ENCODE assay signal across 18 cellular contexts in the genomic region with DNA sequence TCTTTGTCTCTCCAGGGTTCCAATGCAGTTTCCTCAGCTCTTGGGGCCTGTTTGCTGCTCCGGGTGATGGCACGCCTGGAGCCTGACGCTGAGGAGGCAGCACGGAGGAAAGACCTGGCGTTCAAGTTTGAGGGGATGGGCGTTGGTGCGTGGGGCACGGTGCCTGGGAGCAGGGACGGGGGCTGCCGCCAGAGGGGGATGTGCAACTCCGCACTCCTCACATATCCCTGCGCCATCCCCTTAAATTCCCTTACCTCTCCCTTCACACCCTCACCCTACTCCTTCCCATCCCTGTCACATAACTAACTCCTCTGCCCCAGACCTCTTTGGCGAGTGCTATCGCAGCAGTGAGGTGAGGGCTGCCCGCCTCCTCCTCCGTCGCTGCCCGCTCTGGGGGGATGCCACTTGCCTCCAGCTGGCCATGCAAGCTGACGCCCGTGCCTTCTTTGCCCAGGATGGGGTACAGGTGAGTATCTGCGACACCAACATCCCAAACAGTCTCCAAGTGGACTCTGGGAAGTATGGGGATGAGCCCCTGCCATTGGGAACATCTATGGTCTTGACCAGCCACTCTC. TPM values are rescaled to one million over a fixed set of nuclear protein-coding genes. Genes with fewer than 3 reads are reported as not detected.
DNase-seq lines count a peak whose midpoint lies in the region; ATAC-seq and TF ChIP-seq lines count a peak whose summit lies in the region.
"Had no signal": no experiment of that assay in that cellular context is flagged by ENCODE, and none has a peak within 500 bp of the region (broad histone marks: within the 10 kb centered on the region; RNA-seq: fewer than 3 reads in every experiment).

No MANE protein-coding gene starts in this region.

- no peak overlapping the region for H4K8ac ChIP-seq in mesendoderm (ENCODE audit: low read depth, low read length)

- peaks cover 5% of the 10 kb centered on the region for H3K9me3 Mint-ChIP-seq in endodermal cell

- H3K4me1 Mint-ChIP-seq in endodermal cell: peaks cover 4% of the 10 kb centered on the region

- ATAC-seq in Right ventricle myocardium inferior: no peak
- ATAC-seq in upper lobe of right lung: peak; percentile 12
- ATAC-seq: HCT116 had no signal

- H3K27ac ChIP-seq in left ventricle myocardium inferior (replicated peaks) (peak overlapping the region; percentile 75), endodermal cell (ENCODE audit: low read depth, low read length) (no peak overlapping the region), mesendoderm (ENCODE audit: low read depth, low read length) (no peak overlapping the region), upper lobe of right lung (peak overlapping the region; percentile 45)
- H3K27ac ChIP-seq: C4-2B, RWPE1, SJCRH30 had no signal

- no peaks in the 10 kb centered on the region for H3K79me2 ChIP-seq in mesendoderm (ENCODE audit: control insufficient read depth, insufficient read depth, low read length)

- no peak overlapping the region for H3K23ac ChIP-seq in mesendoderm (ENCODE audit: low read length)

- DNase-seq in left ventricle myocardium inferior (no peak), Right ventricle myocardium inferior (ENCODE audit: missing footprints) (no peak), endodermal cell (peak; percentile 64), mesendoderm (no peak), upper lobe of right lung (peak; percentile 59), NCI-H2196 treated with DMSO at 0.1 percent for 48 hours (lab: John Stamatoyannopoulos, UW; ENCODE audit: unreplicated experiment) (no peak), NCI-H748 treated with DMSO at 0.1 percent for 48 hours (lab: John Stamatoyannopoulos, UW) (no peak), epidermal melanocyte (ENCODE audit: insufficient read length, low spot score) (no peak)
- DNase-seq: GDM1, NCI-H1436, NCI-H2029, NCI-H2171, NCI-H446 treated with DMSO at 0.1 percent for 48 hours, SJCRH30 had no signal

- H3K36me3 ChIP-seq in left ventricle myocardium inferior (peaks cover 98% of the 10 kb centered on the region), endodermal cell (ENCODE audit: control insufficient read depth, insufficient read depth, low read length) (peaks cover 38% of the 10 kb centered on the region), mesendoderm (ENCODE audit: control insufficient read depth, insufficient read depth, low read length) (no peaks in the 10 kb centered on the region), upper lobe of right lung (peaks cover 37% of the 10 kb centered on the region)
- H3K36me3 ChIP-seq: SJCRH30 had no signal

- H2AK5ac ChIP-seq in mesendoderm (ENCODE audit: low read length): no peak overlapping the region

- no peak for TF ChIP-seq CTCF in left ventricle myocardium inferior (IDR thresholded peaks at IDR 0.05; ENCODE audit: borderline replicate concordance)
- TF ChIP-seq CTCF in endodermal cell (conservative IDR thresholded peaks at IDR 0.05): peak; percentile 63
- no peak for TF ChIP-seq CTCF in upper lobe of right lung (IDR thresholded peaks at IDR 0.05)

- no peak overlapping the region for H3K18ac ChIP-seq in mesendoderm (ENCODE audit: low read length)

- peak overlapping the region; percentile 15 for H3K56ac ChIP-seq in mesendoderm (ENCODE audit: low read length)

- H3K9ac ChIP-seq in endodermal cell (ENCODE audit: extremely low read depth, low read length, poor library complexity, severe bottlenecking): no peak overlapping the region
- H3K9ac ChIP-seq in mesendoderm (ENCODE audit: low read length): no peak overlapping the region

- H3K4me2 ChIP-seq in mesendoderm (ENCODE audit: low read length): no peak overlapping the region

- H3K27me3 Mint-ChIP-seq in endodermal cell (ENCODE audit: insufficient read depth): peaks cover 5% of the 10 kb centered on the region

- H3K27me3 ChIP-seq in left ventricle myocardium inferior (ENCODE audit: low read depth) (no peaks in the 10 kb centered on the region), endodermal cell (ENCODE audit: control insufficient read depth, insufficient read depth, low read length, poor library complexity, severe bottlenecking) (no peaks in the 10 kb centered on the region), mesendoderm (ENCODE audit: insufficient read depth, low read length, poor library complexity) (no peaks in the 10 kb centered on the region), upper lobe of right lung (no peaks in the 10 kb centered on the region)
- H3K27me3 ChIP-seq: SJCRH30 had no signal

- no peak overlapping the region for H2BK120ac ChIP-seq in mesendoderm (ENCODE audit: low read depth, low read length)

- intact Hi-C loops in left ventricle myocardium inferior (cut with micrococcal nuclease) (no loop called here), Right ventricle myocardium inferior (cut with DNase I) (no loop called here), upper lobe of right lung (cut with DNase I) (no loop called here)

- H2BK5ac ChIP-seq in mesendoderm (ENCODE audit: low read length): no peak overlapping the region

- no peak overlapping the region for H4K5ac ChIP-seq in mesendoderm (ENCODE audit: low read length)

- no peak overlapping the region for H3K4me3 ChIP-seq in left ventricle myocardium inferior
- H3K4me3 ChIP-seq in endodermal cell (ENCODE audit: low read length): no peak overlapping the region
- no peak overlapping the region for H3K4me3 ChIP-seq in mesendoderm (ENCODE audit: low read length)
- H3K4me3 ChIP-seq in upper lobe of right lung: no peak overlapping the region
- H3K4me3 ChIP-seq: SJCRH30 had no signal

- no peaks in the 10 kb centered on the region for H3K79me1 ChIP-seq in mesendoderm (ENCODE audit: low read length)

- peaks cover 11% of the 10 kb centered on the region for H3K9me3 ChIP-seq in left ventricle myocardium inferior (replicated peaks)
- H3K9me3 ChIP-seq in endodermal cell (ENCODE audit: control insufficient read depth, low read length): peaks cover 8% of the 10 kb centered on the region
- H3K9me3 ChIP-seq in upper lobe of right lung: no peaks in the 10 kb centered on the region
- H3K9me3 ChIP-seq: SJCRH30 had no signal

- peaks cover 56% of the 10 kb centered on the region for H3K36me3 Mint-ChIP-seq in endodermal cell (ENCODE audit: low read depth)

- 94 to 96% methylated on average over 18 to 21 of the region's 21 CpGs for WGBS in endodermal cell (ENCODE audit: insufficient coverage in 1 of 2, insufficient read length in 1 of 2), 2 experiments
- no CpG with 5 or more reads among the region's 21 CpGs for WGBS in mesendoderm (ENCODE audit: extremely low coverage, insufficient coverage, low lambda C conversion rate)

- no peak overlapping the region for H3K4ac ChIP-seq in mesendoderm (ENCODE audit: low read depth, low read length)

- no peak overlapping the region for H2BK15ac ChIP-seq in mesendoderm (replicated peaks; ENCODE audit: low read depth)

- no peak overlapping the region for H3K4me3 Mint-ChIP-seq in endodermal cell

- no peak overlapping the region for H3K27ac Mint-ChIP-seq in endodermal cell

- H3K4me1 ChIP-seq in left ventricle myocardium inferior: peaks cover 17% of the 10 kb centered on the region
- H3K4me1 ChIP-seq in endodermal cell (ENCODE audit: control insufficient read depth, insufficient read depth, low read length): no peaks in the 10 kb centered on the region
- H3K4me1 ChIP-seq in mesendoderm (ENCODE audit: control insufficient read depth, low read depth, low read length): no peaks in the 10 kb centered on the region
- peaks cover 7% of the 10 kb centered on the region for H3K4me1 ChIP-seq in upper lobe of right lung
- H3K4me1 ChIP-seq: SJCRH30 had no signal

RNA-seq across cellular contexts. Expression of gene TRPM4, which starts 31.1 kb away (rescaled TPM):
- total RNA-seq in left ventricle myocardium inferior (31.5 TPM), Right ventricle myocardium inferior (28.5 TPM), endodermal cell (10 to 100 TPM; 22.0 to 33.3 TPM), upper lobe of right lung (44.3 TPM)
- polyA plus RNA-seq in endodermal cell (2013, experiment 1 of 2): 16.5 TPM
- polyA plus RNA-seq in endodermal cell (2013, experiment 2 of 2): 13.7 TPM
- polyA plus RNA-seq in mesendoderm (2013, experiment 1 of 2): 3.4 TPM
- polyA plus RNA-seq in mesendoderm (2013, experiment 2 of 2): 2.9 TPM

RNA-seq across cellular contexts. Expression of gene HRC, which starts 33.5 kb away (rescaled TPM):
- 1,040 TPM for total RNA-seq in left ventricle myocardium inferior
- total RNA-seq in Right ventricle myocardium inferior: 843 TPM
- total RNA-seq in endodermal cell: 1 to 10 TPM in 1 of 2 donors, under 1 TPM in 1; 0.57 to 3.9 TPM
- polyA plus RNA-seq in endodermal cell (2013, experiment 1 of 2): 5.1 TPM
- 3.8 TPM for polyA plus RNA-seq in endodermal cell (2013, experiment 2 of 2)
- polyA plus RNA-seq in mesendoderm (2013, experiment 1 of 2): 0.88 TPM
- polyA plus RNA-seq in mesendoderm (2013, experiment 2 of 2): 0.74 TPM
- total RNA-seq in upper lobe of right lung: 2.2 TPM
- total RNA-seq: A673 had no signal

Comparison
In these comparisons a context has a peak if more than half of its experiments do, and no peak if none do; other contexts are left out.
1. DNase-seq: peak in endodermal cell (single experiment) and upper lobe of right lung (single experiment); none in left ventricle myocardium inferior (single experiment), Right ventricle myocardium inferior (single experiment), mesendoderm (single experiment), NCI-H2196 treated with DMSO at 0.1 percent for 48 hours (single experiment), NCI-H748 treated with DMSO at 0.1 percent for 48 hours (single experiment) and epidermal melanocyte (single experiment).
2. H3K27ac ChIP-seq: peak in left ventricle myocardium inferior (single experiment) and upper lobe of right lung (single experiment); none in endodermal cell (single experiment) and mesendoderm (single experiment).
3. RNA of gene HRC, which starts 33.5 kb away (total RNA-seq): 1,040 TPM in left ventricle myocardium inferior (single experiment) and 843 TPM in Right ventricle myocardium inferior (single experiment); 0.57 to 3.9 TPM in endodermal cell and 2.2 TPM in upper lobe of right lung (single experiment); every median in the first group is over 100 times any median in the second.